15 cellular contexts compared by ENCODE assay signal in genomic region chr13:60584976-60585375, GRCh38.
DNase-seq lines count a peak whose midpoint lies in the region; ATAC-seq and TF ChIP-seq lines count a peak whose summit lies in the region.
"Had no signal": no experiment of that assay in that cellular context is flagged by ENCODE, and none has a peak within 500 bp of the region (broad histone marks: within the 10 kb centered on the region; RNA-seq: fewer than 3 reads in every experiment).

No MANE protein-coding gene starts in this region.

- no peak overlapping the region for H3K27ac ChIP-seq in foreskin keratinocyte
- no peak overlapping the region for H3K27ac ChIP-seq in prostate gland
- H3K27ac ChIP-seq: body of pancreas had no signal

- peak; percentile 18 for DNase-seq in EH (ENCODE audit: low read depth)
- DNase-seq in foreskin keratinocyte = no peak
- peak; percentile 26 for DNase-seq in neural crest cell (ENCODE audit: low read depth, low spot score)
- DNase-seq in prostate gland (ENCODE audit: low spot score) = no peak
- DNase-seq in HT-29 (ENCODE audit: low spot score) = no peak
- no peak for DNase-seq in AG08395 (ENCODE audit: low spot score)
- DNase-seq: activated T-cell treated with anti-CD3 and anti-CD28 coated beads, Interleukin-2, amount 50 U/mL, for 4 hours; DMS53; natural killer cell; NCI-H2081; NK-92 treated with Interleukin-12 subunit alpha and Interleukin-12 subunit beta, amount 100 ng/mL, for 24 hours; stimulated activated CD4-positive, alpha-beta T cell treated with anti-CD3 and anti-CD28 coated beads, Interleukin-12 subunit alpha, Interleukin-12 subunit beta, amount 100 ng/mL, for 4 hours had no signal

- 71% methylated on average over 11 of the region's 11 CpGs for WGBS in prostate gland

- H3K9me3 Mint-ChIP-seq in activated T-helper 17 cell treated with anti-CD3 and anti-CD28 coated beads, Interleukin-2, amount 50 U/mL, for 72 hours = no peaks in the 10 kb centered on the region
- H3K9me3 Mint-ChIP-seq in neural crest cell = peaks cover 5% of the 10 kb centered on the region
- H3K9me3 Mint-ChIP-seq: activated T-cell treated with anti-CD3 and anti-CD28 coated beads, Interleukin-2, amount 50 U/mL, for 4 hours had no signal

- no peaks in the 10 kb centered on the region for H3K27me3 ChIP-seq in foreskin keratinocyte
- no peaks in the 10 kb centered on the region for H3K27me3 ChIP-seq in prostate gland (replicated peaks; ENCODE audit: insufficient read depth)
- H3K27me3 ChIP-seq: body of pancreas had no signal

- TF ChIP-seq POLR2A in prostate gland (IDR thresholded peaks at IDR 0.05) = no peak

- intact Hi-C loops in prostate gland (cut with DNase I) = no loop called here

- no peaks in the 10 kb centered on the region for H3K9me3 ChIP-seq in prostate gland
- H3K9me3 ChIP-seq: body of pancreas had no signal

- H3K4me3 ChIP-seq in prostate gland = no peak overlapping the region
- H3K4me3 ChIP-seq: body of pancreas had no signal

- peaks cover 6% of the 10 kb centered on the region for H3K4me1 Mint-ChIP-seq in activated T-helper 17 cell treated with anti-CD3 and anti-CD28 coated beads, Interleukin-2, amount 50 U/mL, for 72 hours
- H3K4me1 Mint-ChIP-seq in neural crest cell = peaks cover 24% of the 10 kb centered on the region
- H3K4me1 Mint-ChIP-seq: natural killer cell had no signal

- ATAC-seq in activated T-helper 17 cell treated with anti-CD3 and anti-CD28 coated beads, Interleukin-2, amount 50 U/mL, for 72 hours (replicated peaks) = no peak
- ATAC-seq in foreskin keratinocyte = peak; percentile 52
- no peak for ATAC-seq in GM18868 (IDR thresholded peaks at IDR 0.05; ENCODE audit: unreplicated experiment)
- ATAC-seq: body of pancreas, natural killer cell had no signal

- no peak overlapping the region for H3K27ac Mint-ChIP-seq in activated T-helper 17 cell treated with anti-CD3 and anti-CD28 coated beads, Interleukin-2, amount 50 U/mL, for 72 hours
- peak overlapping the region; percentile 10 for H3K27ac Mint-ChIP-seq in neural crest cell (ENCODE audit: unreplicated experiment)
- H3K27ac Mint-ChIP-seq: natural killer cell had no signal

- H3K36me3 Mint-ChIP-seq in activated T-helper 17 cell treated with anti-CD3 and anti-CD28 coated beads, Interleukin-2, amount 50 U/mL, for 72 hours (ENCODE audit: low read depth) = no peaks in the 10 kb centered on the region
- no peaks in the 10 kb centered on the region for H3K36me3 Mint-ChIP-seq in neural crest cell (ENCODE audit: low read depth)
- H3K36me3 Mint-ChIP-seq: natural killer cell had no signal

- H3K36me3 ChIP-seq in prostate gland = no peaks in the 10 kb centered on the region

- H3K4me3 Mint-ChIP-seq in activated T-helper 17 cell treated with anti-CD3 and anti-CD28 coated beads, Interleukin-2, amount 50 U/mL, for 72 hours = peak overlapping the region; percentile 23
- peak overlapping the region; percentile 67 for H3K4me3 Mint-ChIP-seq in neural crest cell
- H3K4me3 Mint-ChIP-seq: activated T-cell treated with anti-CD3 and anti-CD28 coated beads, Interleukin-2, amount 50 U/mL, for 4 hours; natural killer cell had no signal

- TF ChIP-seq CTCF in foreskin keratinocyte (conservative IDR thresholded peaks at IDR 0.05) (no peak), neural crest cell (conservative IDR thresholded peaks at IDR 0.05) (no peak), prostate gland (IDR thresholded peaks at IDR 0.05) (no peak)

- peaks cover 7% of the 10 kb centered on the region for H3K27me3 Mint-ChIP-seq in activated T-helper 17 cell treated with anti-CD3 and anti-CD28 coated beads, Interleukin-2, amount 50 U/mL, for 72 hours
- H3K27me3 Mint-ChIP-seq in neural crest cell (ENCODE audit: low read depth) = no peaks in the 10 kb centered on the region

- H3K4me1 ChIP-seq in foreskin keratinocyte = no peaks in the 10 kb centered on the region
- no peaks in the 10 kb centered on the region for H3K4me1 ChIP-seq in prostate gland (replicated peaks)
- H3K4me1 ChIP-seq: body of pancreas had no signal

Comparison
In these comparisons a context has a peak if more than half of its experiments do, and no peak if none do; other contexts are left out.
1. DNase-seq: peak in EH (single experiment) and neural crest cell (single experiment); none in foreskin keratinocyte (0 of 2), prostate gland (single experiment), HT-29 (single experiment) and AG08395 (single experiment).